ENCODE assay signal across 1 cellular context in genomic region chr7:99106411-99106810, GRCh38.
TF ChIP-seq lines count a peak whose summit lies in the region.

No MANE protein-coding gene starts in this region.

TF ChIP-seq in A549, 52 proteins besides CTCF, POLR2A, EP300 and RAD21 (continued from another document):
- no peak for TF ChIP-seq KDM5A (IDR thresholded peaks at IDR 0.05)
- no peak for TF ChIP-seq ZC3H11A (IDR thresholded peaks at IDR 0.05)
- no peak for TF ChIP-seq EHMT2 (IDR thresholded peaks at IDR 0.05; ENCODE audit: low read depth)
TF ChIP-seq in A549: peak in this region for 0.
